Comparison of ENCODE assay signal across 15 cellular contexts in genomic region chr15:67746450-67746849, GRCh38.
DNase-seq lines count a peak whose midpoint lies in the region; ATAC-seq and TF ChIP-seq lines count a peak whose summit lies in the region.
"Had no signal": no experiment of that assay in that cellular context is flagged by ENCODE, and none has a peak within 500 bp of the region (broad histone marks: within the 10 kb centered on the region; RNA-seq: fewer than 3 reads in every experiment).

No MANE protein-coding gene starts in this region.

- H3K27ac ChIP-seq in foreskin keratinocyte = peak overlapping the region; percentile 15

- CTCF ChIA-PET in WTC11 (lab: Charles Lee) = interaction anchor here (1.6 kb wide), 1 partner anchor 86 kb away, joined by 5 read pairs; no protein-coding TSS in a partner anchor

- no peaks in the 10 kb centered on the region for H3K27me3 ChIP-seq in foreskin keratinocyte

- ATAC-seq in stimulated activated naive CD8-positive, alpha-beta T cell treated with anti-CD3 and anti-CD28 coated beads, Interleukin-15, Interleukin-2, amounts not matched to agents 100 U/mL and 50 U/mL, for 24 hours = no peak
- ATAC-seq in WTC11 = peak; percentile 77
- peak; percentile 86 for ATAC-seq in foreskin keratinocyte

- peaks cover 17% of the 10 kb centered on the region for H3K4me1 ChIP-seq in foreskin keratinocyte

- DNase-seq in stimulated activated naive CD8-positive, alpha-beta T cell treated with anti-CD3 and anti-CD28 coated beads, Interleukin-15, Interleukin-2, amounts not matched to agents 100 U/mL and 50 U/mL, for 24 hours = no peak
- DNase-seq in WTC11 (ENCODE audit: low spot score) (no peak), foreskin keratinocyte (peak; percentile 78 to 88), progenitor cell of endocrine pancreas (ENCODE audit: low spot score, unreplicated experiment) (no peak), SKM-1 (lab: John Stamatoyannopoulos, UW; ENCODE audit: unreplicated experiment) (no peak), germinal center (ENCODE audit: low spot score) (no peak), NCI-H1105 (lab: John Stamatoyannopoulos, UW) (no peak)
- DNase-seq: caudate nucleus; HFFc6; NCI-H187; NCI-H526 treated with DMSO at 0.1 percent for 48 hours; stimulated activated CD4-positive, alpha-beta T cell treated with anti-CD3 and anti-CD28 coated beads, Interleukin-4, amount 100 ng/mL, for 4 hours; stimulated activated naive CD4-positive, alpha-beta T cell treated with Interleukin-2 at 50 U/mL for 16 hours had no signal

- H3K36me3 Mint-ChIP-seq in stimulated activated naive CD8-positive, alpha-beta T cell treated with anti-CD3 and anti-CD28 coated beads, Interleukin-15, Interleukin-2, amounts not matched to agents 100 ng/mL and 50 ng/mL, for 24 hours (ENCODE audit: low read depth) = peaks cover 6% of the 10 kb centered on the region
- H3K36me3 Mint-ChIP-seq in WTC11 = no peaks in the 10 kb centered on the region
- peaks cover 1% of the 10 kb centered on the region for H3K36me3 Mint-ChIP-seq in progenitor cell of endocrine pancreas (ENCODE audit: insufficient read depth)

- H3K27me3 Mint-ChIP-seq in stimulated activated naive CD8-positive, alpha-beta T cell treated with anti-CD3 and anti-CD28 coated beads, Interleukin-15, Interleukin-2, amounts not matched to agents 100 ng/mL and 50 ng/mL, for 24 hours = no peaks in the 10 kb centered on the region
- H3K27me3 Mint-ChIP-seq in WTC11 (ENCODE audit: low read depth) (no peaks in the 10 kb centered on the region), progenitor cell of endocrine pancreas (no peaks in the 10 kb centered on the region)
- H3K27me3 Mint-ChIP-seq: B cell had no signal

- TF ChIP-seq CTCF in WTC11 (IDR thresholded peaks at IDR 0.05) (no peak), foreskin keratinocyte (conservative IDR thresholded peaks at IDR 0.05) (no peak), progenitor cell of endocrine pancreas (IDR thresholded peaks at IDR 0.05; ENCODE audit: unreplicated experiment) (no peak)

- no peaks in the 10 kb centered on the region for H3K9me3 Mint-ChIP-seq in stimulated activated naive CD8-positive, alpha-beta T cell treated with anti-CD3 and anti-CD28 coated beads, Interleukin-15, Interleukin-2, amounts not matched to agents 100 ng/mL and 50 ng/mL, for 24 hours
- H3K9me3 Mint-ChIP-seq in WTC11 (no peaks in the 10 kb centered on the region), progenitor cell of endocrine pancreas (ENCODE audit: low read depth) (no peaks in the 10 kb centered on the region)
- H3K9me3 Mint-ChIP-seq: HFFc6 had no signal

- peaks cover 51% of the 10 kb centered on the region for H3K4me1 Mint-ChIP-seq in stimulated activated naive CD8-positive, alpha-beta T cell treated with anti-CD3 and anti-CD28 coated beads, Interleukin-15, Interleukin-2, amounts not matched to agents 100 ng/mL and 50 ng/mL, for 24 hours (ENCODE audit: low read depth)
- H3K4me1 Mint-ChIP-seq in WTC11 (peaks cover 54% of the 10 kb centered on the region), progenitor cell of endocrine pancreas (ENCODE audit: low read depth) (peaks cover 19% of the 10 kb centered on the region)

- H3K27ac Mint-ChIP-seq in stimulated activated naive CD8-positive, alpha-beta T cell treated with anti-CD3 and anti-CD28 coated beads, Interleukin-15, Interleukin-2, amounts not matched to agents 100 ng/mL and 50 ng/mL, for 24 hours = no peak overlapping the region
- H3K27ac Mint-ChIP-seq in WTC11 (peak overlapping the region; percentile 80), progenitor cell of endocrine pancreas (no peak overlapping the region)
- H3K27ac Mint-ChIP-seq: B cell, HFFc6 had no signal

- H3K4me3 Mint-ChIP-seq in stimulated activated naive CD8-positive, alpha-beta T cell treated with anti-CD3 and anti-CD28 coated beads, Interleukin-15, Interleukin-2, amounts not matched to agents 100 ng/mL and 50 ng/mL, for 24 hours = peak overlapping the region; percentile 14
- H3K4me3 Mint-ChIP-seq in WTC11 (peak overlapping the region; percentile 18), progenitor cell of endocrine pancreas (ENCODE audit: low read depth) (no peak overlapping the region)
- H3K4me3 Mint-ChIP-seq: B cell, HFFc6 had no signal

- POLR2A ChIA-PET in WTC11 (lab: Charles Lee) = no interaction called here

TF ChIP-seq in WTC11, 78 proteins besides CTCF, POLR2A, EP300 and RAD21 (continues in another document):
- no peak for TF ChIP-seq ZNF416 (CRISPR knock-in tag; IDR thresholded peaks at IDR 0.05)
- TF ChIP-seq SMAD4 (CRISPR knock-in tag; IDR thresholded peaks at IDR 0.05) = no peak
- TF ChIP-seq FOXP4 (CRISPR knock-in tag; IDR thresholded peaks at IDR 0.05) = no peak
- TF ChIP-seq ZBTB21 (CRISPR knock-in tag; IDR thresholded peaks at IDR 0.05; ENCODE audit: borderline replicate concordance) = no peak
- TF ChIP-seq FOXP1 (CRISPR knock-in tag; IDR thresholded peaks at IDR 0.05; ENCODE audit: borderline replicate concordance) = no peak
- no peak for TF ChIP-seq ZNF232 (CRISPR knock-in tag; IDR thresholded peaks at IDR 0.05)
- TF ChIP-seq, protein P1, sequence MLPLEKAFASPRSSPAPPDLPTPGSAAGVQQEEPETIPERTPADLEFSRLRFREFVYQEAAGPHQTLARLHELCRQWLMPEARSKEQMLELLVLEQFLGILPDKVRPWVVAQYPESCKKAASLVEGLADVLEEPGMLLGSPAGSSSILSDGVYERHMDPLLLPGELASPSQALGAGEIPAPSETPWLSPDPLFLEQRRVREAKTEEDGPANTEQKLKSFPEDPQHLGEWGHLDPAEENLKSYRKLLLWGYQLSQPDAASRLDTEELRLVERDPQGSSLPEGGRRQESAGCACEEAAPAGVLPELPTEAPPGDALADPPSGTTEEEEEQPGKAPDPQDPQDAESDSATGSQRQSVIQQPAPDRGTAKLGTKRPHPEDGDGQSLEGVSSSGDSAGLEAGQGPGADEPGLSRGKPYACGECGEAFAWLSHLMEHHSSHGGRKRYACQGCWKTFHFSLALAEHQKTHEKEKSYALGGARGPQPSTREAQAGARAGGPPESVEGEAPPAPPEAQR (CRISPR knock-in tag; IDR thresholded peaks at IDR 0.05) = no peak
- TF ChIP-seq IRF2 (CRISPR knock-in tag; IDR thresholded peaks at IDR 0.05; ENCODE audit: borderline replicate concordance, low read depth) = no peak
- TF ChIP-seq RELA (CRISPR knock-in tag; IDR thresholded peaks at IDR 0.05; ENCODE audit: borderline replicate concordance) = no peak
- TF ChIP-seq, protein P2, sequence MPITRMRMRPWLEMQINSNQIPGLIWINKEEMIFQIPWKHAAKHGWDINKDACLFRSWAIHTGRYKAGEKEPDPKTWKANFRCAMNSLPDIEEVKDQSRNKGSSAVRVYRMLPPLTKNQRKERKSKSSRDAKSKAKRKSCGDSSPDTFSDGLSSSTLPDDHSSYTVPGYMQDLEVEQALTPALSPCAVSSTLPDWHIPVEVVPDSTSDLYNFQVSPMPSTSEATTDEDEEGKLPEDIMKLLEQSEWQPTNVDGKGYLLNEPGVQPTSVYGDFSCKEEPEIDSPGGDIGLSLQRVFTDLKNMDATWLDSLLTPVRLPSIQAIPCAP (CRISPR knock-in tag; IDR thresholded peaks at IDR 0.05) = no peak
- TF ChIP-seq TEAD4 (CRISPR knock-in tag; IDR thresholded peaks at IDR 0.05) = no peak
- TF ChIP-seq, protein P3, sequence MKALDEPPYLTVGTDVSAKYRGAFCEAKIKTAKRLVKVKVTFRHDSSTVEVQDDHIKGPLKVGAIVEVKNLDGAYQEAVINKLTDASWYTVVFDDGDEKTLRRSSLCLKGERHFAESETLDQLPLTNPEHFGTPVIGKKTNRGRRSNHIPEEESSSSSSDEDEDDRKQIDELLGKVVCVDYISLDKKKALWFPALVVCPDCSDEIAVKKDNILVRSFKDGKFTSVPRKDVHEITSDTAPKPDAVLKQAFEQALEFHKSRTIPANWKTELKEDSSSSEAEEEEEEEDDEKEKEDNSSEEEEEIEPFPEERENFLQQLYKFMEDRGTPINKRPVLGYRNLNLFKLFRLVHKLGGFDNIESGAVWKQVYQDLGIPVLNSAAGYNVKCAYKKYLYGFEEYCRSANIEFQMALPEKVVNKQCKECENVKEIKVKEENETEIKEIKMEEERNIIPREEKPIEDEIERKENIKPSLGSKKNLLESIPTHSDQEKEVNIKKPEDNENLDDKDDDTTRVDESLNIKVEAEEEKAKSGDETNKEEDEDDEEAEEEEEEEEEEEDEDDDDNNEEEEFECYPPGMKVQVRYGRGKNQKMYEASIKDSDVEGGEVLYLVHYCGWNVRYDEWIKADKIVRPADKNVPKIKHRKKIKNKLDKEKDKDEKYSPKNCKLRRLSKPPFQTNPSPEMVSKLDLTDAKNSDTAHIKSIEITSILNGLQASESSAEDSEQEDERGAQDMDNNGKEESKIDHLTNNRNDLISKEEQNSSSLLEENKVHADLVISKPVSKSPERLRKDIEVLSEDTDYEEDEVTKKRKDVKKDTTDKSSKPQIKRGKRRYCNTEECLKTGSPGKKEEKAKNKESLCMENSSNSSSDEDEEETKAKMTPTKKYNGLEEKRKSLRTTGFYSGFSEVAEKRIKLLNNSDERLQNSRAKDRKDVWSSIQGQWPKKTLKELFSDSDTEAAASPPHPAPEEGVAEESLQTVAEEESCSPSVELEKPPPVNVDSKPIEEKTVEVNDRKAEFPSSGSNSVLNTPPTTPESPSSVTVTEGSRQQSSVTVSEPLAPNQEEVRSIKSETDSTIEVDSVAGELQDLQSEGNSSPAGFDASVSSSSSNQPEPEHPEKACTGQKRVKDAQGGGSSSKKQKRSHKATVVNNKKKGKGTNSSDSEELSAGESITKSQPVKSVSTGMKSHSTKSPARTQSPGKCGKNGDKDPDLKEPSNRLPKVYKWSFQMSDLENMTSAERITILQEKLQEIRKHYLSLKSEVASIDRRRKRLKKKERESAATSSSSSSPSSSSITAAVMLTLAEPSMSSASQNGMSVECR (CRISPR knock-in tag; IDR thresholded peaks at IDR 0.05; ENCODE audit: borderline replicate concordance) = no peak
- TF ChIP-seq ZNF317 (CRISPR knock-in tag; IDR thresholded peaks at IDR 0.05; ENCODE audit: borderline replicate concordance, low read depth) = no peak

Comparison
In these comparisons a context has a peak if more than half of its experiments do, and no peak if none do; other contexts are left out.
1. DNase-seq: peak in foreskin keratinocyte (2 of 2); none in stimulated activated naive CD8-positive, alpha-beta T cell treated with anti-CD3 and anti-CD28 coated beads, Interleukin-15, Interleukin-2, amounts not matched to agents 100 U/mL and 50 U/mL, for 24 hours (single experiment), WTC11 (single experiment), progenitor cell of endocrine pancreas (single experiment), SKM-1 (single experiment), germinal center (single experiment) and NCI-H1105 (single experiment).